ENCODE assay signal across 25 cellular contexts in genomic region chr4:105015750-105016149, GRCh38.
"Had no signal": no experiment of that assay in that cellular context is flagged by ENCODE, and none has a peak within 500 bp of the region (broad histone marks: within the 10 kb centered on the region; RNA-seq: fewer than 3 reads in every experiment).

No MANE protein-coding gene starts in this region.

- H3K4me1 ChIP-seq: parathyroid adenoma, psoas muscle, right lobe of liver, sigmoid colon, stomach, tibial artery, vagina had no signal

- FAIRE-seq: small intestine, urothelium cell line had no signal

- DNase-seq: naive thymus-derived CD8-positive, alpha-beta T cell; nephron progenitor cell; occipital lobe; ovary; posterior cingulate gyrus; psoas muscle; right cardiac atrium; right lobe of liver; sigmoid colon; small intestine; stimulated activated CD4-positive, alpha-beta T cell treated with anti-CD3 and anti-CD28 coated beads, Interleukin-15, amount 100 ng/mL, for 24 hours; stimulated activated CD4-positive, alpha-beta T cell treated with anti-CD3 and anti-CD28 coated beads, Interleukin-2, amount 100 ng/mL, for 24 hours; stimulated activated CD4-positive, alpha-beta T cell treated with anti-CD3 and anti-CD28 coated beads, Interleukin-2, amount 100 ng/mL, for 48 hours; stimulated activated CD4-positive, alpha-beta T cell treated with anti-CD3 and anti-CD28 coated beads, Interleukin-4, amount 100 ng/mL, for 24 hours; stimulated activated naive B cell treated with anti-CD40 and anti-IgM and Interleukin-4, amounts not matched to agents 10 μg/mL and 1 μg/mL and 100 μg/mL, for 72 hours; stimulated activated naive CD4-positive, alpha-beta T cell treated with Interleukin-2 at 50 U/mL for 16 hours; stomach; tibial artery; transverse colon; upper lobe of left lung had no signal

- H3K27ac ChIP-seq: ovary, parathyroid adenoma, psoas muscle, right lobe of liver, sigmoid colon, stomach, tibial artery, transverse colon, upper lobe of left lung, vagina had no signal

- H3K9ac ChIP-seq: parathyroid adenoma had no signal

- H3K27me3 ChIP-seq: ovary, right lobe of liver, sigmoid colon, stomach, tibial artery, transverse colon, upper lobe of left lung, vagina had no signal

- ATAC-seq: naive thymus-derived CD8-positive, alpha-beta T cell; natural killer cell treated with Interleukin-12 subunit alpha and Interleukin-12 subunit beta and Interleukin-15 and Interleukin-18, amount 100 ng/mL, for 72 hours; psoas muscle; right cardiac atrium; right lobe of liver; stimulated activated effector memory CD8-positive, alpha-beta T cell treated with anti-CD3 and anti-CD28 coated beads, Interleukin-12 subunit alpha, Interleukin-12 subunit beta, amount 100 ng/mL, for 72 hours; stimulated activated naive B cell treated with anti-CD40 and anti-IgM and Interleukin-4, amounts not matched to agents 10 μg/mL and 1 μg/mL and 100 μg/mL, for 72 hours had no signal

- H3K9me3 ChIP-seq: ovary, psoas muscle, right lobe of liver, sigmoid colon, stomach, tibial artery, transverse colon, upper lobe of left lung, vagina had no signal

- H2AFZ ChIP-seq: parathyroid adenoma had no signal

- H3K36me3 ChIP-seq: ovary, right lobe of liver, sigmoid colon, stomach, tibial artery, transverse colon, upper lobe of left lung, vagina had no signal

- H3K4me3 ChIP-seq: ovary, psoas muscle, right lobe of liver, sigmoid colon, stomach, tibial artery, transverse colon, upper lobe of left lung, vagina had no signal

- H3K79me2 ChIP-seq: parathyroid adenoma had no signal
